1 cellular context compared by ENCODE assay signal in genomic region chr2:149568138-149568537, GRCh38.
TF ChIP-seq lines count a peak whose summit lies in the region.

No MANE protein-coding gene starts in this region.

TF ChIP-seq in HepG2, 621 proteins besides CTCF, POLR2A, EP300 and RAD21 (continued from another document):
- TF ChIP-seq ZGPAT (CRISPR knock-in tag; IDR thresholded peaks at IDR 0.05) (no peak), MXI1 (IDR thresholded peaks at IDR 0.05; ENCODE audit: borderline replicate concordance, low read depth, low read length) (no peak), MAFK (conservative IDR thresholded peaks at IDR 0.05 in 1 of 2, IDR thresholded peaks at IDR 0.05 in 1 of 2; ENCODE audit: low read length in 2 of 2) (peak; percentile 87 to 92), ZNF335 (CRISPR knock-in tag; IDR thresholded peaks at IDR 0.05) (no peak), MAFF (IDR thresholded peaks at IDR 0.05; ENCODE audit: low read depth, low read length) (peak; percentile 90), ZNF703 (CRISPR knock-in tag; IDR thresholded peaks at IDR 0.05; ENCODE audit: borderline replicate concordance) (no peak)
